Comparison of ENCODE assay signal across 22 cellular contexts in the genomic region with DNA sequence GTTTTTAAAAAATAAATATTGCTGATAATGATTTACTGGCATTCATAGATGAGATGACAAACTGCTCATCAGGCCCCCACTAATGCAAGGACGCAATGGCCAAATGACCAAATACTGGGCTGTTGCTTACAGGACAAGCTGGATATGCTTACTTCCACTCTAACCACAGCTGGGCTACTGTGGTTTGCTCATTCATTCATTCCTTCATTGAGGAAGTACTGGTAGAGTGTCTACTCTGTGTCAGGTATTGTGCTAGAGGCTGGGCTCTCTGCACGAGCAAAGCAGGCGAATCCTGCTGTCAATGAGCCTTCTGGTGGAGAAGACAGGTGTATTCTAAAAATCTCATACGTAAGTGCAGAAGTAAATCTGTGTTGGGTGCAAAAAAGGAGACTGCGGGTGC.
DNase-seq lines count a peak whose midpoint lies in the region; ATAC-seq, FAIRE-seq and TF ChIP-seq lines count a peak whose summit lies in the region.
"Had no signal": no experiment of that assay in that cellular context is flagged by ENCODE, and none has a peak within 500 bp of the region (broad histone marks: within the 10 kb centered on the region; RNA-seq: fewer than 3 reads in every experiment).

No MANE protein-coding gene starts in this region.

- no peak overlapping the region for H3K14ac ChIP-seq in IMR-90 (replicated peaks; ENCODE audit: low read depth, low read length)

- no peak overlapping the region for H2BK20ac ChIP-seq in IMR-90 (ENCODE audit: low read depth, low read length)

- H3K79me1 ChIP-seq in IMR-90 (ENCODE audit: low read depth in 1 of 2, low read length in 2 of 2), result peaks cover 6 to 15% of the 10 kb centered on the region in 2 experiments; a peak in 3 of 4 replicates

- H3K4me2 ChIP-seq in A549 (no peak overlapping the region), IMR-90 (ENCODE audit: low read depth, low read length) (no peak overlapping the region), K562 (ENCODE audit: insufficient read depth, low read length) (no peak overlapping the region)

- H3K9me3 ChIP-seq in A549, result no peaks in the 10 kb centered on the region
- H3K9me3 ChIP-seq in IMR-90 (ENCODE audit: control insufficient read depth, insufficient read depth, low read length), result no peaks in the 10 kb centered on the region
- H3K9me3 ChIP-seq in K562 (replicated peaks; ENCODE audit: control insufficient read depth, insufficient read depth, low read depth, low read length), result no peaks in the 10 kb centered on the region
- H3K9me3 ChIP-seq: BE2C; BLaER1 treated with 17β-estradiol and CSF1 and Interleukin-3, amounts not matched to agents 10 nM and 100 nM; Caco-2; HAP-1 had no signal

- no peak overlapping the region for H4K8ac ChIP-seq in IMR-90 (ENCODE audit: low read depth in 2 of 2, low read length in 2 of 2)

- FAIRE-seq in A549 (lab: Jason Lieb, UNC) (no peak), K562 (lab: Jason Lieb, UNC) (no peak)
- FAIRE-seq: A204.1, G401.6, GM12892 had no signal

- H2AK5ac ChIP-seq in IMR-90 (ENCODE audit: low read depth, low read length), result peak overlapping the region; percentile 11

- no peak for DNase-seq in A549 (ENCODE audit: low read depth in 1 of 2, low spot score in 1 of 2)
- no peak for DNase-seq in IMR-90
- DNase-seq in K562 (ENCODE audit: extremely low read depth in 1 of 4, low spot score in 3 of 4), result no peak
- no peak for DNase-seq in activated T-cell treated with anti-CD3 and anti-CD28 coated beads, Interleukin-2, amount 50 U/mL, for 1 hour
- DNase-seq: ACHN; AML-193; BE2C; Caco-2; CD4-positive, CD25-positive, alpha-beta regulatory T cell; CD8-positive, alpha-beta T cell; DMS153; DND-41; GM23248; HFFc6 had no signal

- H3K18ac ChIP-seq in IMR-90 (ENCODE audit: low read depth, low read length), result no peak overlapping the region

- H3K36me3 ChIP-seq in IMR-90 (ENCODE audit: control insufficient read depth, insufficient read depth, low read length) (no peaks in the 10 kb centered on the region), K562 (ENCODE audit: control insufficient read depth, insufficient read depth, low read length) (no peaks in the 10 kb centered on the region)
- H3K36me3 ChIP-seq: BE2C; BLaER1 treated with 17β-estradiol and CSF1 and Interleukin-3, amounts not matched to agents 10 nM and 100 nM; HAP-1 had no signal

- intact Hi-C loops in IMR-90 (cut with micrococcal nuclease) (no loop called here), K562 (cut with micrococcal nuclease) (no loop called here)

- H3K23ac ChIP-seq in IMR-90 (ENCODE audit: low read depth, low read length), result no peak overlapping the region

- H4K20me1 ChIP-seq in IMR-90 (ENCODE audit: insufficient read depth, low read length), result no peaks in the 10 kb centered on the region
- no peaks in the 10 kb centered on the region for H4K20me1 ChIP-seq in K562 (replicated peaks; ENCODE audit: control insufficient read depth, insufficient read depth, low read length)
- H4K20me1 ChIP-seq: BLaER1 treated with 17β-estradiol and CSF1 and Interleukin-3, amounts not matched to agents 10 nM and 100 nM had no signal

- no peak overlapping the region for H4K91ac ChIP-seq in IMR-90 (ENCODE audit: insufficient read depth, low read depth, low read length)

- H3K4me3 ChIP-seq in A549 (no peak overlapping the region), IMR-90 (ENCODE audit: insufficient read depth, low read depth, low read length) (no peak overlapping the region), K562 (no peak overlapping the region)
- H3K4me3 ChIP-seq: BLaER1 treated with 17β-estradiol and CSF1 and Interleukin-3, amounts not matched to agents 10 nM and 100 nM; GM23248; HAP-1 had no signal

- TF ChIP-seq CTCF in A549 (IDR thresholded peaks at IDR 0.05) (no peak), IMR-90 (conservative IDR thresholded peaks at IDR 0.05; ENCODE audit: low read depth, low read length) (no peak), K562 (IDR thresholded peaks at IDR 0.05 in 2 of 3, conservative IDR thresholded peaks at IDR 0.05 in 1 of 3; ENCODE audit: insufficient read depth in 2 of 3, low read depth in 1 of 3, low read length in 3 of 3) (no peak)

- no peak overlapping the region for H3K56ac ChIP-seq in IMR-90 (ENCODE audit: extremely low read depth, insufficient read depth, low read length)

- in situ Hi-C loops in IMR-90 (cut with MboI; ENCODE audit: low sequenced_read_pairs) (no loop called here), K562 (cut with MboI) (no loop called here)

- no peak overlapping the region for H2BK5ac ChIP-seq in IMR-90 (ENCODE audit: low read depth, low read length, poor library complexity, severe bottlenecking)

- H2AFZ ChIP-seq in IMR-90 (replicated peaks; ENCODE audit: low read length, poor library complexity) (no peak overlapping the region), K562 (ENCODE audit: low read depth, low read length) (no peak overlapping the region)
- H2AFZ ChIP-seq: GM23248 had no signal

- H2BK15ac ChIP-seq in IMR-90 (ENCODE audit: low read depth, low read length), result 0 out of 3 replicates have a peak overlapping the region, but pooled peaks have one; percentile 14

- H3K27ac ChIP-seq in A549 (peak overlapping the region; percentile 20 to 77; a peak in 4 of 6 replicates), IMR-90 (ENCODE audit: insufficient read depth, low read length) (no peak overlapping the region), K562 (ENCODE audit: extremely low read depth, low read depth, low read length) (no peak overlapping the region)
- H3K27ac ChIP-seq: 22Rv1, GM23248 had no signal

- TF ChIP-seq EP300 in A549 (IDR thresholded peaks at IDR 0.05) (no peak), K562 (IDR thresholded peaks at IDR 0.05; ENCODE audit: low read length) (no peak)

- H3K4me1 ChIP-seq in A549, result peaks cover 37% of the 10 kb centered on the region
- peaks cover 8% of the 10 kb centered on the region for H3K4me1 ChIP-seq in IMR-90 (ENCODE audit: control insufficient read depth, insufficient read depth, low read length)
- H3K4me1 ChIP-seq in K562 (replicated peaks in 1 of 2; ENCODE audit: control insufficient read depth in 2 of 2, insufficient read depth in 2 of 2, low read length in 2 of 2), result peaks cover 3 to 21% of the 10 kb centered on the region in 2 experiments; a peak in 4 of 5 replicates
- H3K4me1 ChIP-seq: BE2C, HAP-1 had no signal

- no peak overlapping the region for H2AK9ac ChIP-seq in IMR-90 (replicated peaks; ENCODE audit: low read depth, low read length, poor library complexity)

- H3K9me1 ChIP-seq in IMR-90 (ENCODE audit: insufficient read depth, low read length), result peaks cover 5% of the 10 kb centered on the region
- no peaks in the 10 kb centered on the region for H3K9me1 ChIP-seq in K562 (ENCODE audit: control insufficient read depth, insufficient read depth, low read length)

- BruUV-seq in IMR-90 (replicated peaks; lab: Mats Ljungman, UMichigan) (no TSS peak), K562 (replicated peaks; lab: Mats Ljungman, UMichigan) (no TSS peak)

- no peak for TF ChIP-seq RAD21 in A549 (conservative IDR thresholded peaks at IDR 0.05 in 1 of 2, IDR thresholded peaks at IDR 0.05 in 1 of 2)
- no peak for TF ChIP-seq RAD21 in IMR-90 (IDR thresholded peaks at IDR 0.05; ENCODE audit: low read length)
- TF ChIP-seq RAD21 in K562 (CRISPR knock-in tag; conservative IDR thresholded peaks at IDR 0.05 in 1 of 2, IDR thresholded peaks at IDR 0.05 in 1 of 2), result no peak

- no peak overlapping the region for H2BK120ac ChIP-seq in IMR-90 (ENCODE audit: low read depth, low read length)

- POLR2A ChIA-PET in A549 (lab: Yijun Ruan, JAX) (no interaction called here), IMR-90 (lab: Charles Lee; ENCODE audit: unreplicated experiment) (no interaction called here), K562 (lab: Yijun Ruan, JAX) (interaction anchor here (0.8 kb wide), 1 partner anchor 31 kb away, joined by 4 read pairs; no protein-coding TSS in a partner anchor)

- H3K27me3 ChIP-seq in IMR-90 (ENCODE audit: control insufficient read depth, insufficient read depth, low read length) (no peaks in the 10 kb centered on the region), K562 (ENCODE audit: control insufficient read depth in 2 of 2, insufficient read depth in 2 of 2, low read length in 2 of 2) (no peaks in the 10 kb centered on the region)
- H3K27me3 ChIP-seq: BE2C; BLaER1 treated with 17β-estradiol and CSF1 and Interleukin-3, amounts not matched to agents 10 nM and 100 nM had no signal

- no peaks in the 10 kb centered on the region for H3K79me2 ChIP-seq in K562 (ENCODE audit: control insufficient read depth, insufficient read depth, low read length)

- no peak for ATAC-seq in A549
- ATAC-seq in IMR-90 (ENCODE audit: low read depth), result no peak
- ATAC-seq in K562, result no peak
- ATAC-seq in GM21360 (IDR thresholded peaks at IDR 0.05; ENCODE audit: unreplicated experiment), result no peak
- ATAC-seq in HG03135 (IDR thresholded peaks at IDR 0.05; ENCODE audit: unreplicated experiment), result no peak
- ATAC-seq: CD8-positive, alpha-beta T cell had no signal

- dilution Hi-C loops in IMR-90 (cut with HindIII; ENCODE audit: low sequenced_read_pairs, unreplicated experiment), result no loop called here

- no peak for TF ChIP-seq POLR2A in A549 (IDR thresholded peaks at IDR 0.05; ENCODE audit: low read length)
- no peak for TF ChIP-seq POLR2A in IMR-90 (IDR thresholded peaks at IDR 0.05; ENCODE audit: low read depth, low read length)
- no peak for TF ChIP-seq POLR2A in K562 (conservative IDR thresholded peaks at IDR 0.05)

- H4K5ac ChIP-seq in IMR-90 (ENCODE audit: low read depth, low read length), result no peak overlapping the region

- 0 out of 2 replicates have a peak overlapping the region, but pooled peaks have one; percentile 14 for H3K4ac ChIP-seq in IMR-90 (ENCODE audit: low read depth, low read length)

- 95% methylated on average over 5 of the region's 5 CpGs for WGBS in A549 (ENCODE audit: missing lambda C conversion rate)
- 100% methylated on average over 2 of the region's 5 CpGs; no CpG with 5 or more reads in 1 of the 2 experiments for WGBS in IMR-90 (ENCODE audit: extremely low coverage in 2 of 2, insufficient read length in 1 of 2), 2 experiments
- 75% methylated on average over 5 of the region's 5 CpGs for WGBS in K562 (ENCODE audit: insufficient coverage, low coverage, missing lambda C conversion rate)

- CTCF ChIA-PET in A549 (lab: Yijun Ruan, JAX), result interaction anchor here (1.2 kb wide), 1 partner anchor 114 kb away, joined by 3 read pairs; no protein-coding TSS in a partner anchor
- CTCF ChIA-PET in IMR-90 (lab: Yijun Ruan, JAX), result no interaction called here
- CTCF ChIA-PET in K562 (lab: Yijun Ruan, JAX; ENCODE audit: low intra/inter-chr PET ratio), result no interaction called here

- H3K9ac ChIP-seq in IMR-90 (ENCODE audit: low read depth, low read length), result no peak overlapping the region
- no peak overlapping the region for H3K9ac ChIP-seq in K562 (ENCODE audit: insufficient read depth in 1 of 2, low read depth in 2 of 2, low read length in 2 of 2)
- H3K9ac ChIP-seq: BLaER1 treated with 17β-estradiol and CSF1 and Interleukin-3, amounts not matched to agents 10 nM and 100 nM; GM23248 had no signal

TF ChIP-seq in A549, 52 proteins besides CTCF, POLR2A, EP300 and RAD21:
- TF ChIP-seq HEYL (CRISPR knock-in tag; IDR thresholded peaks at IDR 0.05) (no peak), BHLHE40 (IDR thresholded peaks at IDR 0.05; ENCODE audit: low read depth, low read length) (no peak)

TF ChIP-seq in IMR-90, 13 proteins besides CTCF, POLR2A, EP300 and RAD21 (continues in another document):
- no peak for TF ChIP-seq NFE2L2 (IDR thresholded peaks at IDR 0.05; ENCODE audit: low read depth, low read length)

TF ChIP-seq in K562, 482 proteins besides CTCF, POLR2A, EP300 and RAD21 (continues in another document):
- TF ChIP-seq SOX6 (IDR thresholded peaks at IDR 0.05) (no peak), LEF1 (IDR thresholded peaks at IDR 0.05) (no peak)

Comparison
In these comparisons a context has a peak if more than half of its experiments do, and no peak if none do; other contexts are left out.
1. H3K27ac ChIP-seq: peak in A549 (2 of 2); none in IMR-90 (single experiment) and K562 (single experiment).